8 cellular contexts compared by ENCODE assay signal in genomic region chr9:93346240-93347112, GRCh38.
DNase-seq lines count a peak whose midpoint lies in the region; ATAC-seq, FAIRE-seq and TF ChIP-seq lines count a peak whose summit lies in the region.

No MANE protein-coding gene starts in this region.

- H3K9me3 ChIP-seq in breast epithelium: no peaks in the 10 kb centered on the region
- no peaks in the 10 kb centered on the region for H3K9me3 ChIP-seq in endothelial cell of umbilical vein (replicated peaks; ENCODE audit: control insufficient read depth, insufficient read depth, low read length)
- no peaks in the 10 kb centered on the region for H3K9me3 ChIP-seq in muscle layer of duodenum (ENCODE audit: control insufficient read depth in 1 of 2, low read length in 2 of 2)
- no peaks in the 10 kb centered on the region for H3K9me3 ChIP-seq in upper lobe of right lung

- BruUV-seq in MCF 10A (replicated peaks; lab: Mats Ljungman, UMichigan): no TSS peak
- no TSS peak for BruUV-seq in endothelial cell of umbilical vein (replicated peaks; lab: Mats Ljungman, UMichigan)

- intact Hi-C loops in breast epithelium (cut with DNase I; ENCODE audit: low total_unique reads): no loop called here
- intact Hi-C loops in MCF 10A (cut with micrococcal nuclease): no loop called here
- intact Hi-C loops in endothelial cell of umbilical vein (cut with micrococcal nuclease): no loop called here
- intact Hi-C loops in upper lobe of right lung (cut with DNase I): no loop called here

- H3K9me3 Mint-ChIP-seq in MCF 10A (ENCODE audit: unreplicated experiment): no peaks in the 10 kb centered on the region

- DNase-seq in breast epithelium (ENCODE audit: low spot score in 2 of 2) (no peak), MCF 10A (ENCODE audit: unreplicated experiment) (no peak), endothelial cell of umbilical vein (ENCODE audit: low read depth, low spot score) (no peak), upper lobe of right lung (peak; percentile 71), NOMO-1 treated with DMSO at 0.1 percent for 48 hours (lab: John Stamatoyannopoulos, UW; ENCODE audit: unreplicated experiment) (no peak), SW480 (ENCODE audit: low spot score) (no peak)

- TF ChIP-seq POLR2A in breast epithelium (IDR thresholded peaks at IDR 0.05): no peak
- TF ChIP-seq POLR2A in endothelial cell of umbilical vein (IDR thresholded peaks at IDR 0.05; ENCODE audit: low read depth, low read length): no peak

- no peak overlapping the region for H2AFZ ChIP-seq in endothelial cell of umbilical vein (ENCODE audit: low read depth, low read length)

- no peak overlapping the region for H3K4me2 ChIP-seq in endothelial cell of umbilical vein (ENCODE audit: insufficient read depth, low read length)

- no peaks in the 10 kb centered on the region for H3K79me2 ChIP-seq in endothelial cell of umbilical vein (ENCODE audit: control insufficient read depth, insufficient read depth, low read length)

- dilution Hi-C loops in endothelial cell of umbilical vein (cut with MboI; ENCODE audit: extremely low pct_ligation_motif_present, low sequenced_read_pairs): no loop called here

- peak; percentile 75 for ATAC-seq in upper lobe of right lung
- ATAC-seq in GM19395 (IDR thresholded peaks at IDR 0.05; ENCODE audit: unreplicated experiment): no peak

- H3K27me3 Mint-ChIP-seq in MCF 10A (ENCODE audit: insufficient read depth, unreplicated experiment): no peaks in the 10 kb centered on the region

- H3K9ac ChIP-seq in endothelial cell of umbilical vein (replicated peaks; ENCODE audit: extremely low read depth, insufficient read depth, low read length): no peak overlapping the region

- no peaks in the 10 kb centered on the region for H3K9me1 ChIP-seq in endothelial cell of umbilical vein (replicated peaks; ENCODE audit: control insufficient read depth, extremely low read depth, insufficient read depth, low read length)

- no peak for FAIRE-seq in endothelial cell of umbilical vein (lab: Jason Lieb, UNC)

- H3K36me3 ChIP-seq in breast epithelium (no peaks in the 10 kb centered on the region), endothelial cell of umbilical vein (ENCODE audit: control insufficient read depth in 2 of 2, extremely low read depth in 1 of 2, insufficient read depth in 2 of 2, low read length in 2 of 2) (no peaks in the 10 kb centered on the region), muscle layer of duodenum (ENCODE audit: control insufficient read depth in 1 of 2, insufficient read depth in 2 of 2, low read length in 2 of 2) (no peaks in the 10 kb centered on the region), upper lobe of right lung (no peaks in the 10 kb centered on the region)

- peak overlapping the region; percentile 41 to 75 (median 50) for H3K4me3 ChIP-seq in breast epithelium
- no peak overlapping the region for H3K4me3 ChIP-seq in endothelial cell of umbilical vein (replicated peaks in 1 of 3; ENCODE audit: insufficient read depth in 1 of 3, low read depth in 1 of 3, low read length in 3 of 3)
- peak overlapping the region; percentile 53 to 65 for H3K4me3 ChIP-seq in muscle layer of duodenum (ENCODE audit: low read depth in 1 of 2, low read length in 2 of 2)
- peak overlapping the region; percentile 36 for H3K4me3 ChIP-seq in upper lobe of right lung

- CTCF ChIA-PET in MCF 10A (lab: Yijun Ruan, JAX): no interaction called here
- CTCF ChIA-PET in endothelial cell of umbilical vein (lab: Charles Lee): no interaction called here

- peaks cover 4% of the 10 kb centered on the region for H3K4me1 Mint-ChIP-seq in MCF 10A (ENCODE audit: insufficient read depth, unreplicated experiment)

- H3K4me3 Mint-ChIP-seq in MCF 10A (ENCODE audit: unreplicated experiment): no peak overlapping the region

- H3K27me3 ChIP-seq in breast epithelium: peaks cover 3 to 12% of the 10 kb centered on the region in 2 donors
- H3K27me3 ChIP-seq in endothelial cell of umbilical vein (ENCODE audit: control insufficient read depth in 2 of 2, insufficient read depth in 2 of 2, low read length in 2 of 2): peaks cover 16 to 24% of the 10 kb centered on the region in 2 experiments
- peaks cover 7% of the 10 kb centered on the region for H3K27me3 ChIP-seq in muscle layer of duodenum (ENCODE audit: low read depth, low read length)
- H3K27me3 ChIP-seq in upper lobe of right lung: peaks cover 11% of the 10 kb centered on the region

- H4K20me1 ChIP-seq in endothelial cell of umbilical vein (replicated peaks; ENCODE audit: control insufficient read depth, extremely low read depth, insufficient read depth, low read length): no peaks in the 10 kb centered on the region

- no peaks in the 10 kb centered on the region for H3K36me3 Mint-ChIP-seq in MCF 10A (ENCODE audit: insufficient read depth, unreplicated experiment)

- H3K4me1 ChIP-seq in breast epithelium (no peaks in the 10 kb centered on the region), endothelial cell of umbilical vein (ENCODE audit: control insufficient read depth, extremely low read depth, insufficient read depth, low read length) (no peaks in the 10 kb centered on the region), muscle layer of duodenum (ENCODE audit: control insufficient read depth in 1 of 2, insufficient read depth in 2 of 2, low read length in 2 of 2) (peaks cover 0 to 9% of the 10 kb centered on the region in 2 donors), upper lobe of right lung (no peaks in the 10 kb centered on the region)

- no peak for TF ChIP-seq CTCF in breast epithelium (IDR thresholded peaks at IDR 0.05)
- no peak for TF ChIP-seq CTCF in MCF 10A (IDR thresholded peaks at IDR 0.05; ENCODE audit: unreplicated experiment)
- TF ChIP-seq CTCF in endothelial cell of umbilical vein (IDR thresholded peaks at IDR 0.05; ENCODE audit: extremely low read depth in 1 of 2, insufficient read depth in 1 of 2, low read depth in 1 of 2, low read length in 2 of 2): no peak
- TF ChIP-seq CTCF in upper lobe of right lung (IDR thresholded peaks at IDR 0.05): no peak

- H3K27ac ChIP-seq in breast epithelium (no peak overlapping the region), endothelial cell of umbilical vein (ENCODE audit: insufficient read depth, low read depth, low read length) (no peak overlapping the region), muscle layer of duodenum (ENCODE audit: low read length) (no peak overlapping the region), upper lobe of right lung (no peak overlapping the region)

- no peak overlapping the region for H3K27ac Mint-ChIP-seq in MCF 10A (ENCODE audit: low read depth, unreplicated experiment)

- POLR2A ChIA-PET in MCF 10A (lab: Yijun Ruan, JAX) (no interaction called here), endothelial cell of umbilical vein (lab: Charles Lee) (no interaction called here)

TF ChIP-seq in endothelial cell of umbilical vein, 7 proteins besides CTCF, POLR2A, EP300 and RAD21:
- TF ChIP-seq, protein P1, sequence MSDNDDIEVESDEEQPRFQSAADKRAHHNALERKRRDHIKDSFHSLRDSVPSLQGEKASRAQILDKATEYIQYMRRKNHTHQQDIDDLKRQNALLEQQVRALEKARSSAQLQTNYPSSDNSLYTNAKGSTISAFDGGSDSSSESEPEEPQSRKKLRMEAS (IDR thresholded peaks at IDR 0.05; ENCODE audit: insufficient read depth, insufficient read length): no peak
- TF ChIP-seq MYC (IDR thresholded peaks at IDR 0.05; ENCODE audit: low read depth, low read length) (no peak), EZH2 (IDR thresholded peaks at IDR 0.05; ENCODE audit: borderline replicate concordance, low read depth, low read length, severe bottlenecking) (peak; percentile 94), GATA2 (IDR thresholded peaks at IDR 0.05; ENCODE audit: insufficient read depth, insufficient read length, low read depth, low read length) (no peak), FOS (IDR thresholded peaks at IDR 0.05; ENCODE audit: borderline replicate concordance, insufficient read depth, low read length) (no peak), POLR2AphosphoS5 (IDR thresholded peaks at IDR 0.05; ENCODE audit: insufficient read depth, low read depth, low read length) (no peak)

Comparison
In these comparisons a context has a peak if more than half of its experiments do, and no peak if none do; other contexts are left out.
1. H3K4me3 ChIP-seq: peak in breast epithelium (3 of 3), muscle layer of duodenum (2 of 2) and upper lobe of right lung (single experiment); none in endothelial cell of umbilical vein (0 of 3).